ENCODE assay signal across 8 cellular contexts in the genomic region with DNA sequence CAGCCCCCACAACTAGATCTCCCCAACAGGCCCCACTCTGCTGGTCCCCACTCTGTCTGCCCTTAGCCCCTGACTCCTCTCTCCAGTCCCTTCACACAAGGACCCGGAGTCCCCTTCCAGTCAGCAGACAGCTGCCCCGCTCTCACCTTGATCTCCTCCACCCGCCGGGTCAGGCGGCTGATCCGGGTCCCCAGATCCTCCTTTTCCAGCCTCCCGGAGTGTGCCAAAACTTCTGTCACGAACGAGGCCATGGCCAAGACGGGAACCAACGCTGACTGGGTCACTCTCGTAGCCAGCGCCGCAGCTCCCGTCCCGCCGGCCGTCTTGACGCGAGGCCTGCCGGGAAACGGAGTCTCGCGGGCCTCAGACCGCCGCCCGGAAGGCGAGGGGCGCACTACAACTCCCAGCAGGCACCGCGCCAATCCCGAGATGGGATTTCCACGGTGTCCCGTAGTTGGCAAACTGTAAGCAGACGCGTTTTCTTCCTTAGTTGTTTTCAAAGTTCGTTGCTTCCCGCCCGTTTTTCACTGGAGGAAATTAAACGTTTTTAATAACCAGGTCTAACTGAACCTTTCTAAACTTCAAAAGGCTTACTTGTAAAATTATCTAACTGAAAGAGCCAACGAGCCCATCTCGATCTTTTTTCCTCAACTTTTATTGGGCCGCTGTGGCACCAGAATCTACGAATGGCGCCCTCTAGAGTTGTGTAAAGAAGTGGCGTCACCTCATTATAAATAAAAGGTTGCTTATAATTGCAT. TPM values are rescaled to one million over a fixed set of nuclear protein-coding genes. Genes with fewer than 3 reads are reported as not detected.
DNase-seq lines count a peak whose midpoint lies in the region; ATAC-seq, FAIRE-seq and TF ChIP-seq lines count a peak whose summit lies in the region.

A gene with protein sequence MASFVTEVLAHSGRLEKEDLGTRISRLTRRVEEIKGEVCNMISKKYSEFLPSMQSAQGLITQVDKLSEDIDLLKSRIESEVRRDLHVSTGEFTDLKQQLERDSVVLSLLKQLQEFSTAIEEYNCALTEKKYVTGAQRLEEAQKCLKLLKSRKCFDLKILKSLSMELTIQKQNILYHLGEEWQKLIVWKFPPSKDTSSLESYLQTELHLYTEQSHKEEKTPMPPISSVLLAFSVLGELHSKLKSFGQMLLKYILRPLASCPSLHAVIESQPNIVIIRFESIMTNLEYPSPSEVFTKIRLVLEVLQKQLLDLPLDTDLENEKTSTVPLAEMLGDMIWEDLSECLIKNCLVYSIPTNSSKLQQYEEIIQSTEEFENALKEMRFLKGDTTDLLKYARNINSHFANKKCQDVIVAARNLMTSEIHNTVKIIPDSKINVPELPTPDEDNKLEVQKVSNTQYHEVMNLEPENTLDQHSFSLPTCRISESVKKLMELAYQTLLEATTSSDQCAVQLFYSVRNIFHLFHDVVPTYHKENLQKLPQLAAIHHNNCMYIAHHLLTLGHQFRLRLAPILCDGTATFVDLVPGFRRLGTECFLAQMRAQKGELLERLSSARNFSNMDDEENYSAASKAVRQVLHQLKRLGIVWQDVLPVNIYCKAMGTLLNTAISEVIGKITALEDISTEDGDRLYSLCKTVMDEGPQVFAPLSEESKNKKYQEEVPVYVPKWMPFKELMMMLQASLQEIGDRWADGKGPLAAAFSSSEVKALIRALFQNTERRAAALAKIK (minus strand): TSS at position 277 of the 758 bp plus-strand sequence. CDS start 26 bp downstream, at position 251.

- peak within 1 kb of the TSS; percentile 76 for H2AFZ ChIP-seq in parathyroid adenoma

- H3K9ac ChIP-seq in adipocyte (ENCODE audit: low read length): peak within 1 kb of the TSS; percentile 91
- H3K9ac ChIP-seq in parathyroid adenoma: no peak within 1 kb of the TSS

- H3K4me2 ChIP-seq in parathyroid adenoma (ENCODE audit: low read length): peak within 1 kb of the TSS; percentile 72

- TF ChIP-seq CTCF in cardiac muscle cell (IDR thresholded peaks at IDR 0.05; ENCODE audit: low read depth, low read length) (peak; percentile 81), parathyroid adenoma (IDR thresholded peaks at IDR 0.05) (peak; percentile 76), tibial nerve (IDR thresholded peaks at IDR 0.05) (peak; percentile 77 to 83 (median 81))

- no peaks in the 10 kb centered on the region for H3K27me3 ChIP-seq in adipocyte (replicated peaks; ENCODE audit: control insufficient read depth, insufficient read depth, low read length)
- H3K27me3 ChIP-seq in cardiac muscle cell: peaks cover 11% of the 10 kb centered on the region
- H3K27me3 ChIP-seq in parathyroid adenoma (ENCODE audit: control insufficient read depth, insufficient read depth, low read length): no peaks in the 10 kb centered on the region
- H3K27me3 ChIP-seq in tibial nerve: no peaks in the 10 kb centered on the region

- H3K36me3 ChIP-seq in adipocyte (ENCODE audit: control insufficient read depth, insufficient read depth, low read length, severe bottlenecking) (peaks cover 6% of the 10 kb centered on the region), cardiac muscle cell (peaks cover 5% of the 10 kb centered on the region), parathyroid adenoma (ENCODE audit: control insufficient read depth, insufficient read depth, low read length) (no peaks in the 10 kb centered on the region), tibial nerve (peaks cover 0 to 12% (median 0%) of the 10 kb centered on the region in 3 donors)

- H3K4me1 ChIP-seq in adipocyte (ENCODE audit: control insufficient read depth, insufficient read depth, low read length) (peaks cover 11% of the 10 kb centered on the region), cardiac muscle cell (ENCODE audit: low read depth) (peaks cover 9% of the 10 kb centered on the region), parathyroid adenoma (no peaks in the 10 kb centered on the region), tibial nerve (peaks cover 0 to 19% (median 4%) of the 10 kb centered on the region in 4 donors)

- H3K4me3 ChIP-seq in adipocyte (ENCODE audit: low read length) (peak within 1 kb of the TSS; percentile 90), cardiac muscle cell (peak within 1 kb of the TSS; percentile 93), parathyroid adenoma (ENCODE audit: low read depth, low read length) (peak within 1 kb of the TSS; percentile 80), tibial nerve (peak within 1 kb of the TSS; percentile 45 to 84 (median 60))

- peaks cover 9% of the 10 kb centered on the region for H3K79me2 ChIP-seq in parathyroid adenoma

- FAIRE-seq in GM12891 (lab: Jason Lieb, UNC): peak; percentile 98

- DNase-seq in GM12891 (ENCODE audit: insufficient read length, low spot score) (peak; percentile 69), NCI-H1436 (lab: John Stamatoyannopoulos, UW) (peak; percentile 92), T follicular helper cell (ENCODE audit: low read depth) (peak; percentile 90), adipocyte (ENCODE audit: low read depth) (peak; percentile 100), cardiac muscle cell (ENCODE audit: low read depth in 1 of 2, low spot score in 1 of 2) (peak; percentile 98 to 99), tibial nerve (ENCODE audit: low spot score in 2 of 2) (peak; percentile 95 to 97)

- peak; percentile 79 to 90 for TF ChIP-seq EP300 in tibial nerve (IDR thresholded peaks at IDR 0.05)

- peak; percentile 97 for ATAC-seq in HG02840 (IDR thresholded peaks at IDR 0.05; ENCODE audit: low FRiP score, unreplicated experiment)

- WGBS in tibial nerve, 2 donors: 0% methylated on average over 36 to 39 of the region's 46 CpGs

- TF ChIP-seq POLR2A in GM12891 (IDR thresholded peaks at IDR 0.05; ENCODE audit: low read depth, low read length) (peak; percentile 58; the same call in 1 of the 2 replicates), tibial nerve (IDR thresholded peaks at IDR 0.05) (peak; percentile 22 to 42)

- H3K27ac ChIP-seq in cardiac muscle cell (peak within 1 kb of the TSS; percentile 74), parathyroid adenoma (peak within 1 kb of the TSS; percentile 57), tibial nerve (peak within 1 kb of the TSS; percentile 72 to 90 (median 78))

- no peaks in the 10 kb centered on the region for H3K9me3 ChIP-seq in adipocyte (ENCODE audit: control insufficient read depth, low read length)
- no peaks in the 10 kb centered on the region for H3K9me3 ChIP-seq in cardiac muscle cell (ENCODE audit: low read depth)
- no peaks in the 10 kb centered on the region for H3K9me3 ChIP-seq in parathyroid adenoma (ENCODE audit: control insufficient read depth, low read length)
- H3K9me3 ChIP-seq in tibial nerve: no peaks in the 10 kb centered on the region

TF ChIP-seq in GM12891, 5 proteins besides CTCF, POLR2A, EP300 and RAD21:
- no peak for TF ChIP-seq POU2F2 (IDR thresholded peaks at IDR 0.05; ENCODE audit: low read depth, low read length)
- peak; percentile 66 for TF ChIP-seq POLR2AphosphoS5 (IDR thresholded peaks at IDR 0.05; ENCODE audit: low read depth, low read length)
- no peak for TF ChIP-seq PAX5 (IDR thresholded peaks at IDR 0.05; ENCODE audit: insufficient read depth, low read length, severe bottlenecking)
- TF ChIP-seq SPI1 (IDR thresholded peaks at IDR 0.05; ENCODE audit: low read depth, low read length): no peak
- peak; percentile 53; the same call in 1 of the 2 replicates for TF ChIP-seq TAF1 (IDR thresholded peaks at IDR 0.05; ENCODE audit: low read depth, low read length)

RNA-seq across cellular contexts. Expression of the gene that starts here (rescaled TPM):
- 8.0 TPM for polyA plus RNA-seq in GM12891 (2012; ENCODE audit: low read depth, missing spikeins)
- total RNA-seq in cardiac muscle cell (9.3 and 10.2 TPM in 2 replicates), tibial nerve (10 to 100 TPM in 3 of 4 donors, 1 to 10 TPM in 1; 9.8 to 14.2 (median 12.6) TPM)
- polyA plus RNA-seq in cardiac muscle cell: 13.4 and 14.7 TPM in 2 replicates

Comparison
In these comparisons a context has a peak if more than half of its experiments do, and no peak if none do; other contexts are left out.
1. Peak in every context shown above with its lines: DNase-seq, ATAC-seq, H3K4me3 ChIP-seq and H3K27ac ChIP-seq.